Comparison of ENCODE assay signal across 26 cellular contexts in the genomic region with DNA sequence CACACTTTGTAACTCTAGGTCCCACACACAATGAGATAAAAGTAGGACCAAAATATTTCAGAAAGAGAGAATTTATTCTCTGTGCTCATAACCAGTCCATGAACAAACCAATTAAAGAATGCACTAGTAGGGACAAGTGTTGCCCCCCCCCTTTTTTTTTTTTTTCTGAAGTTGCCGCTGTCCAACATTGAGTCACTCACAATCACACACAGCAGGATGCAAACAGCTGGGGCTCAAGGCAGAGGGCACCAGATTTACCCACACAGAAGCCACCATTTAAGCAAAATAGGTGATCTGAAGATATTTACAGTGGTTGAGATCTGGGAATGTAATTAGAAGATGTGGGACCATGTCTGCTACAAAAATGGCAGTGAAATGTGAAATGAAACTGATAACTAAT.
"Had no signal": no experiment of that assay in that cellular context is flagged by ENCODE, and none has a peak within 500 bp of the region (broad histone marks: within the 10 kb centered on the region; RNA-seq: fewer than 3 reads in every experiment).

No MANE protein-coding gene starts in this region.

- H3K9me3 ChIP-seq: lower lobe of right lung, ovary, right atrium auricular region, right lobe of liver, tibial nerve, uterus had no signal

- H3K27me3 ChIP-seq: hepatocyte, ovary, right atrium auricular region, right lobe of liver, tibial nerve, uterus had no signal

- H3K36me3 Mint-ChIP-seq: naive B cell; natural killer cell; stimulated activated memory B cell treated with anti-CD40 and anti-IgM and Interleukin-4, amounts not matched to agents 10 μg/mL and 1 μg/mL and 100 μg/mL, for 72 hours; type B pancreatic cell had no signal

- H3K79me2 ChIP-seq: hepatocyte had no signal

- H3K4me3 Mint-ChIP-seq: naive B cell; natural killer cell; nephron progenitor cell; stimulated activated memory B cell treated with anti-CD40 and anti-IgM and Interleukin-4, amounts not matched to agents 10 μg/mL and 1 μg/mL and 100 μg/mL, for 72 hours; stimulated activated naive CD8-positive, alpha-beta T cell treated with anti-CD3 and anti-CD28 coated beads, Interleukin-15, amount 100 ng/mL, for 72 hours; type B pancreatic cell had no signal

- H3K4me1 Mint-ChIP-seq: naive B cell; natural killer cell; stimulated activated memory B cell treated with anti-CD40 and anti-IgM and Interleukin-4, amounts not matched to agents 10 μg/mL and 1 μg/mL and 100 μg/mL, for 72 hours; stimulated activated naive CD8-positive, alpha-beta T cell treated with anti-CD3 and anti-CD28 coated beads, Interleukin-15, amount 100 ng/mL, for 72 hours had no signal

- H3K36me3 ChIP-seq: lower lobe of right lung, ovary, right atrium auricular region, right lobe of liver, tibial nerve, uterus had no signal

- H3K4me1 ChIP-seq: lower lobe of right lung, right atrium auricular region, right lobe of liver, tibial nerve, uterus had no signal

- ATAC-seq: left cardiac atrium; left lobe of liver; lower lobe of right lung; natural killer cell; right lobe of liver; stimulated activated memory B cell treated with anti-CD40 and anti-IgM and Interleukin-4, amounts not matched to agents 10 μg/mL and 1 μg/mL and 100 μg/mL, for 72 hours; stimulated activated naive CD8-positive, alpha-beta T cell treated with anti-CD3 and anti-CD28 coated beads, Interleukin-15, amount 100 ng/mL, for 72 hours had no signal

- H3K27me3 Mint-ChIP-seq: naive B cell; progenitor cell of endocrine pancreas; stimulated activated memory B cell treated with anti-CD40 and anti-IgM and Interleukin-4, amounts not matched to agents 10 μg/mL and 1 μg/mL and 100 μg/mL, for 72 hours; stimulated activated naive CD8-positive, alpha-beta T cell treated with anti-CD3 and anti-CD28 coated beads, Interleukin-15, amount 100 ng/mL, for 72 hours; type B pancreatic cell had no signal

- DNase-seq: kidney glomerular epithelial cell; left cardiac atrium; lower lobe of right lung; mammary epithelial cell; mesenchymal stem cell; naive B cell; natural killer cell; nephron progenitor cell; ovary; right lobe of liver; stimulated activated CD4-positive, alpha-beta T cell treated with anti-CD3 and anti-CD28 coated beads, Interleukin-1b, Interleukin-23, amount 100 ng/mL, for 48 hours; stimulated activated CD4-positive, alpha-beta T cell treated with anti-CD3 and anti-CD28 coated beads, Interleukin-2, amount 100 ng/mL, for 48 hours; stimulated activated CD4-positive, alpha-beta T cell treated with anti-CD3 and anti-CD28 coated beads, Interleukin-4, amount 100 ng/mL, for 4 hours; stimulated activated CD8-positive, alpha-beta memory T cell treated with anti-CD3 and anti-CD28 coated beads, Interleukin-4, amount 100 ng/mL, for 48 hours; stimulated activated naive CD4-positive, alpha-beta T cell treated with Interleukin-2 at 50 U/mL for 16 hours; stimulated activated naive CD8-positive, alpha-beta T cell treated with anti-CD3 and anti-CD28 coated beads, Interleukin-15, amount 100 ng/mL, for 72 hours; substantia nigra; uterus had no signal

- H2AFZ ChIP-seq: hepatocyte had no signal

- H3K27ac ChIP-seq: hepatocyte, lower lobe of right lung, ovary, right atrium auricular region, right lobe of liver, tibial nerve, uterus had no signal

- H3K9me3 Mint-ChIP-seq: stimulated activated memory B cell treated with anti-CD40 and anti-IgM and Interleukin-4, amounts not matched to agents 10 μg/mL and 1 μg/mL and 100 μg/mL, for 72 hours; type B pancreatic cell had no signal

- H3K4me3 ChIP-seq: hepatocyte, lower lobe of right lung, ovary, right atrium auricular region, right lobe of liver, smooth muscle cell, tibial nerve, uterus had no signal

- H3K4me2 ChIP-seq: hepatocyte, smooth muscle cell had no signal

- H3K27ac Mint-ChIP-seq: naive B cell; natural killer cell; nephron progenitor cell; progenitor cell of endocrine pancreas; stimulated activated memory B cell treated with anti-CD40 and anti-IgM and Interleukin-4, amounts not matched to agents 10 μg/mL and 1 μg/mL and 100 μg/mL, for 72 hours; stimulated activated naive CD8-positive, alpha-beta T cell treated with anti-CD3 and anti-CD28 coated beads, Interleukin-15, amount 100 ng/mL, for 72 hours; type B pancreatic cell had no signal
